ENCODE assay signal across 8 cellular contexts in the genomic region with DNA sequence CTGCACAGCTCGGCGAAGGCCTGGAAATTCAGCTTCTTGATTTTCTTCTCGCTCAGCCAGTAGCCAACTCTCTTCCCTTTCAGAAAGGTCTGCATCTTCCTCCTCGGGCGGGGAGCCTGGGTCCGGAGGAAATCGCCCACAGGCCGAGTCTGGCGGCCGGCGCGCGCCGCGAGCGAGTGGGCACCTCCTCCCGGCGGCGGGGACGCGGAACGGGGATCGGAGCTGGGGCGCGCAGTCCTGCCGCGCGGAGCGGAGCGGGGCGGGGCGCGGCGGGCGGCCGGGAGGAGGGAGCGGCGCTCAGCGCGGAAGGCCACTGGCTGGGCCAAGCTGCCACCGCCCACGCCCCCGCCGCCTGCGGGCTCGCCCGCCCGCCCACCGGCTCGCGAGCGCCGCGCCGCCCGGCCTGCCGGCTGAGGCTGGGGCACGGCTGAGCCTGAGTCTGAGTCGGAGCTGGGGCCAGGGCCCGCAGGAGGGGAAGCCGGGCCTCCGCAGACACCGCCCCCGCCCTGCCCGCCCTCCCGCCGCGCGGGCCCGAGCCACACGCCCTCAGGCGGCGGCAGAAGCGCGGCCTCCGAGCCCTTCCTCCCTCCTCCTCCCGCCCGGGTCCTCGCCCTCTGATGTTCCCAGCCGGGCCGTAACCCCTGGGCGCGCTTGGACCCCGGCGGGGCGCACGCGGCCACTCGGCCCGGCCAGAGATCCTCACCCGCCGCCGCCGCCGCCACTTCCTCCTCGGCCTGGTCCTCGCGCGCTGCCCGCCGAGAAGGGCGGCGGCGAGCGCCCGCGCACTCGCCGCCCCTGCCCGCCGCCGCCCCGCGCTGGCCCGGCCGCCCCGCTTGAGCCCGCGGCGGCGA. TPM values are rescaled to one million over a fixed set of nuclear protein-coding genes. Genes with fewer than 3 reads are reported as not detected.
DNase-seq lines count a peak whose midpoint lies in the region; FAIRE-seq and TF ChIP-seq lines count a peak whose summit lies in the region.

No MANE protein-coding gene starts in this region.

- DNase-seq in EL (peak; percentile 88), GOT3 (lab: John Stamatoyannopoulos, UW) (peak; percentile 34), SIG-M5 (lab: John Stamatoyannopoulos, UW) (peak; percentile 55), frontal cortex (ENCODE audit: low spot score in 2 of 2) (peak; percentile 88 to 93), nucleus accumbens (lab: John Stamatoyannopoulos, UW) (peak in 54 of 56 donors; percentile 32 to 90 (median 82)), superior temporal gyrus (ENCODE audit: extremely low spot score) (peak; percentile 87)
- DNase-seq in activated gamma-delta T cell treated with anti-CD3 and anti-CD28 coated beads, Interleukin-2, amount 50 U/mL, for 16 hours (ENCODE audit: low read depth), result peak; percentile 71

- no peak for FAIRE-seq in frontal cortex (lab: Jason Lieb, UNC)

- TF ChIP-seq CTCF in LNCAP (IDR thresholded peaks at IDR 0.05), result peak; percentile 68

RNA-seq across cellular contexts. Expression of a gene that starts 0.4 kb away (rescaled TPM):
- 25.3 TPM for total RNA-seq in frontal cortex

Comparison
In these comparisons a context has a peak if more than half of its experiments do, and no peak if none do; other contexts are left out.
1. Peak in every context shown above with its lines: DNase-seq.
2. DNase-seq: peak in every context shown above with its lines; median percentile 90 in frontal cortex; 88 in EL; 87 in superior temporal gyrus; 82 in nucleus accumbens; 71 in activated gamma-delta T cell treated with anti-CD3 and anti-CD28 coated beads, Interleukin-2, amount 50 U/mL, for 16 hours; 55 in SIG-M5; 34 in GOT3.